Comparison of ENCODE assay signal across 23 cellular contexts in genomic region chr13:73721571-73721970, GRCh38.
DNase-seq lines count a peak whose midpoint lies in the region; ATAC-seq, FAIRE-seq and TF ChIP-seq lines count a peak whose summit lies in the region.
"Had no signal": no experiment of that assay in that cellular context is flagged by ENCODE, and none has a peak within 500 bp of the region (broad histone marks: within the 10 kb centered on the region; RNA-seq: fewer than 3 reads in every experiment).

No MANE protein-coding gene starts in this region.

- no peaks in the 10 kb centered on the region for H3K79me2 ChIP-seq in HCT116 (ENCODE audit: insufficient read depth, low read length)
- H3K79me2 ChIP-seq in keratinocyte (ENCODE audit: control insufficient read depth, insufficient read depth, low read length): no peaks in the 10 kb centered on the region

- H3K27ac ChIP-seq in CD8-positive, alpha-beta memory T cell (ENCODE audit: low read depth, low read length): no peak overlapping the region
- H3K27ac ChIP-seq in HCT116 (ENCODE audit: low read depth, low read length) (no peak overlapping the region), keratinocyte (ENCODE audit: control insufficient read depth, insufficient read depth, low read length) (no peak overlapping the region)
- H3K27ac ChIP-seq: esophagus muscularis mucosa, prostate gland, right lobe of liver, SJSA1, thoracic aorta, vagina had no signal

- no peak overlapping the region for H3K4me3 Mint-ChIP-seq in CD8-positive, alpha-beta memory T cell
- no peak overlapping the region for H3K4me3 Mint-ChIP-seq in T-cell
- H3K4me3 Mint-ChIP-seq: activated T-cell treated with anti-CD3 and anti-CD28 coated beads, Interleukin-2, amount 50 U/mL, for 4 hours; dendritic cell treated with granulocyte-macrophage colony-stimulating factor and Interleukin-4, amounts not matched to agents 40 ng/mL and 50 ng/mL, for 4 days; endodermal cell; IgD-negative memory B cell; stimulated activated naive CD8-positive, alpha-beta T cell treated with anti-CD3 and anti-CD28 coated beads, Interleukin-15, amount 100 ng/mL, for 72 hours had no signal

- H3K4me1 ChIP-seq in CD8-positive, alpha-beta memory T cell (ENCODE audit: insufficient read depth, low read length): peaks cover 19% of the 10 kb centered on the region
- H3K4me1 ChIP-seq in HCT116 (ENCODE audit: control insufficient read depth in 1 of 2, insufficient read depth in 2 of 2, low read length in 2 of 2) (peaks cover 0 to 10% of the 10 kb centered on the region in 2 experiments; a peak in 2 of 4 replicates), keratinocyte (ENCODE audit: control insufficient read depth, extremely low read depth, insufficient read depth, low read length) (peaks cover 19% of the 10 kb centered on the region)
- H3K4me1 ChIP-seq: esophagus muscularis mucosa, prostate gland, SJSA1, vagina had no signal

- H2AFZ ChIP-seq in HCT116 (ENCODE audit: low read depth, low read length, poor library complexity, severe bottlenecking) (no peak overlapping the region), keratinocyte (ENCODE audit: control insufficient read depth, low read length) (no peak overlapping the region)

- dilution Hi-C loops in keratinocyte (cut with MboI; ENCODE audit: extremely low pct_ligation_motif_present, low sequenced_read_pairs): no loop called here

- H3K27me3 ChIP-seq in CD8-positive, alpha-beta memory T cell (ENCODE audit: insufficient read depth, low read length, poor library complexity, severe bottlenecking): no peaks in the 10 kb centered on the region
- no peaks in the 10 kb centered on the region for H3K27me3 ChIP-seq in HCT116 (ENCODE audit: insufficient read depth, low read length)
- no peaks in the 10 kb centered on the region for H3K27me3 ChIP-seq in keratinocyte (ENCODE audit: control insufficient read depth, extremely low read depth, insufficient read depth, low read length)
- H3K27me3 ChIP-seq: esophagus muscularis mucosa, right lobe of liver, SJSA1, vagina had no signal

- RAD21 ChIA-PET in HCT116 (lab: Charles Lee; ENCODE audit: low non-redundant PET in 1 of 2, low total read pairs in 2 of 2, uncharacterized antibody in 2 of 2, unreplicated experiment in 2 of 2): no interaction called here

- no peaks in the 10 kb centered on the region for H3K36me3 ChIP-seq in CD8-positive, alpha-beta memory T cell (ENCODE audit: insufficient read depth, low read length)
- no peaks in the 10 kb centered on the region for H3K36me3 ChIP-seq in HCT116 (ENCODE audit: control insufficient read depth in 1 of 2, insufficient read depth in 2 of 2, low read length in 2 of 2)
- H3K36me3 ChIP-seq in keratinocyte (ENCODE audit: control insufficient read depth in 2 of 2, extremely low read depth in 1 of 2, insufficient read depth in 2 of 2, low read length in 2 of 2): no peaks in the 10 kb centered on the region
- H3K36me3 ChIP-seq: esophagus muscularis mucosa, prostate gland, right lobe of liver, SJSA1, thoracic aorta, vagina had no signal

- TF ChIP-seq RAD21 in HCT116 (IDR thresholded peaks at IDR 0.05; ENCODE audit: low read depth): no peak

- H3K9me3 ChIP-seq in CD8-positive, alpha-beta memory T cell (ENCODE audit: low read length): no peaks in the 10 kb centered on the region
- H3K9me3 ChIP-seq in HCT116 (ENCODE audit: control insufficient read depth in 1 of 2, insufficient read depth in 1 of 2, low read depth in 1 of 2, low read length in 2 of 2) (no peaks in the 10 kb centered on the region), keratinocyte (ENCODE audit: control insufficient read depth, low read depth, low read length) (no peaks in the 10 kb centered on the region)
- H3K9me3 ChIP-seq: esophagus muscularis mucosa, prostate gland, right lobe of liver, SJSA1, thoracic aorta, vagina had no signal

- H3K36me3 Mint-ChIP-seq in CD8-positive, alpha-beta memory T cell: peaks cover 0 to 25% (median under 1%) of the 10 kb centered on the region in 3 donors
- peaks cover 32% of the 10 kb centered on the region for H3K36me3 Mint-ChIP-seq in T-cell

- H3K9ac ChIP-seq in HCT116 (ENCODE audit: low read length) (no peak overlapping the region), keratinocyte (ENCODE audit: control insufficient read depth, extremely low read depth, insufficient read depth, low read length) (no peak overlapping the region)

- H3K4me3 ChIP-seq in CD8-positive, alpha-beta memory T cell (ENCODE audit: low read length): no peak overlapping the region
- H3K4me3 ChIP-seq in HCT116 (replicated peaks in 1 of 2; ENCODE audit: low read depth in 1 of 2, low read length in 2 of 2) (no peak overlapping the region), keratinocyte (ENCODE audit: control insufficient read depth in 2 of 3, extremely low read depth in 1 of 3, insufficient read depth in 2 of 3, low read depth in 1 of 3, low read length in 3 of 3) (no peak overlapping the region)
- H3K4me3 ChIP-seq: esophagus muscularis mucosa, prostate gland, right lobe of liver, SJSA1, thoracic aorta, vagina had no signal

- H4K20me1 ChIP-seq in HCT116 (ENCODE audit: insufficient read depth): no peaks in the 10 kb centered on the region
- no peaks in the 10 kb centered on the region for H4K20me1 ChIP-seq in keratinocyte (ENCODE audit: control insufficient read depth, extremely low read depth, insufficient read depth, low read length)

- POLR2A ChIA-PET in CD8-positive, alpha-beta memory T cell (lab: Charles Lee): no interaction called here
- POLR2A ChIA-PET in HCT116 (lab: Charles Lee): no interaction called here
- POLR2A ChIA-PET in T-cell (lab: Charles Lee): interaction anchor here in 1 of 2 donors (0.6 kb wide), 1 partner anchor 22 kb away, joined by 5 read pairs; no protein-coding TSS in a partner anchor

- intact Hi-C loops in HCT116 (cut with micrococcal nuclease): no loop called here

- ATAC-seq in HCT116 (no peak), T-cell (replicated peaks in 1 of 4) (no peak)

- TF ChIP-seq CTCF in HCT116 (IDR thresholded peaks at IDR 0.05 in 2 of 3, conservative IDR thresholded peaks at IDR 0.05 in 1 of 3; ENCODE audit: borderline replicate concordance in 1 of 3, insufficient read depth in 1 of 3, low read depth in 2 of 3, low read length in 2 of 3): no peak
- no peak for TF ChIP-seq CTCF in keratinocyte (optimal IDR thresholded peaks at IDR 0.05 in 1 of 3, IDR thresholded peaks at IDR 0.05 in 1 of 3, conservative IDR thresholded peaks at IDR 0.05 in 1 of 3; ENCODE audit: extremely low read depth in 1 of 3, insufficient read depth in 2 of 3, low read length in 3 of 3)

- peak overlapping the region; percentile 7 to 90 (median 59) for H3K27ac Mint-ChIP-seq in CD8-positive, alpha-beta memory T cell
- peak overlapping the region; percentile 60 to 75 for H3K27ac Mint-ChIP-seq in T-cell
- H3K27ac Mint-ChIP-seq: dendritic cell treated with granulocyte-macrophage colony-stimulating factor and Interleukin-4, amounts not matched to agents 40 ng/mL and 50 ng/mL, for 4 days; endodermal cell; stimulated activated naive CD8-positive, alpha-beta T cell treated with anti-CD3 and anti-CD28 coated beads, Interleukin-15, amount 100 ng/mL, for 72 hours had no signal

- peaks cover 41 to 84% (median 67%) of the 10 kb centered on the region in 3 donors for H3K4me1 Mint-ChIP-seq in CD8-positive, alpha-beta memory T cell
- peaks cover 34 to 70% (median 66%) of the 10 kb centered on the region in 3 donors for H3K4me1 Mint-ChIP-seq in T-cell

- no TSS peak for BruUV-seq in HCT116 (replicated peaks; lab: Mats Ljungman, UMichigan)

- FAIRE-seq in keratinocyte (lab: Jason Lieb, UNC): no peak
- FAIRE-seq: kidney had no signal

- H3K27me3 Mint-ChIP-seq in CD8-positive, alpha-beta memory T cell: no peaks in the 10 kb centered on the region
- H3K27me3 Mint-ChIP-seq in T-cell: no peaks in the 10 kb centered on the region
- H3K27me3 Mint-ChIP-seq: dendritic cell treated with granulocyte-macrophage colony-stimulating factor and Interleukin-4, amounts not matched to agents 40 ng/mL and 50 ng/mL, for 4 days; IgD-negative memory B cell; stimulated activated naive CD8-positive, alpha-beta T cell treated with anti-CD3 and anti-CD28 coated beads, Interleukin-15, amount 100 ng/mL, for 72 hours had no signal

- H3K4me2 ChIP-seq in HCT116 (ENCODE audit: low read length): peak overlapping the region; percentile 35
- peak overlapping the region; percentile 17 for H3K4me2 ChIP-seq in keratinocyte (ENCODE audit: control insufficient read depth, extremely low read depth, insufficient read depth, low read depth, low read length)

- H3K9me1 ChIP-seq in keratinocyte (ENCODE audit: control insufficient read depth, extremely low read depth, insufficient read depth, low read length): no peaks in the 10 kb centered on the region

- DNase-seq in CD8-positive, alpha-beta memory T cell: no peak
- DNase-seq in HCT116 (ENCODE audit: low read depth, low spot score) (no peak), T-cell (no peak), keratinocyte (ENCODE audit: low read depth, low spot score) (no peak), erythroblast (lab: John Stamatoyannopoulos, UW) (no peak), GDM1 (lab: John Stamatoyannopoulos, UW) (no peak), HuH-7.5 (ENCODE audit: low spot score) (no peak)
- DNase-seq: activated naive CD4-positive, alpha-beta T cell; activated T-cell treated with anti-CD3 and anti-CD28 coated beads, Interleukin-2, amount 50 U/mL, for 4 hours; endodermal cell; kidney; NCI-H1694; NCI-H510A treated with DMSO at 0.1 percent for 48 hours; right lobe of liver; RPMI8226; stimulated activated naive CD8-positive, alpha-beta T cell treated with anti-CD3 and anti-CD28 coated beads, Interleukin-15, amount 100 ng/mL, for 72 hours had no signal

- no peaks in the 10 kb centered on the region for H3K9me3 Mint-ChIP-seq in CD8-positive, alpha-beta memory T cell
- H3K9me3 Mint-ChIP-seq in T-cell: no peaks in the 10 kb centered on the region
- H3K9me3 Mint-ChIP-seq: activated T-cell treated with anti-CD3 and anti-CD28 coated beads, Interleukin-2, amount 50 U/mL, for 4 hours; dendritic cell treated with granulocyte-macrophage colony-stimulating factor and Interleukin-4, amounts not matched to agents 40 ng/mL and 50 ng/mL, for 4 days; endodermal cell; IgD-negative memory B cell; stimulated activated naive CD8-positive, alpha-beta T cell treated with anti-CD3 and anti-CD28 coated beads, Interleukin-15, amount 100 ng/mL, for 72 hours had no signal

- H3K9me2 ChIP-seq in HCT116 (ENCODE audit: insufficient read depth): no peaks in the 10 kb centered on the region

- TF ChIP-seq POLR2A in HCT116 (IDR thresholded peaks at IDR 0.05; ENCODE audit: borderline replicate concordance, extremely low read depth, insufficient read depth, insufficient read length) (no peak), erythroblast (IDR thresholded peaks at IDR 0.05; ENCODE audit: low read length) (no peak)

- CTCF ChIA-PET in CD8-positive, alpha-beta memory T cell (lab: Charles Lee): no interaction called here
- CTCF ChIA-PET in HCT116 (lab: Charles Lee): no interaction called here
- CTCF ChIA-PET in T-cell (lab: Charles Lee): interaction anchor here in 1 of 2 donors (0.6 kb wide), 1 partner anchor 553 kb away, joined by 3 read pairs; no protein-coding TSS in a partner anchor

TF ChIP-seq in HCT116, 20 proteins besides CTCF, POLR2A, EP300 and RAD21:
- TF ChIP-seq EGR1 (IDR thresholded peaks at IDR 0.05; ENCODE audit: low read depth): no peak
- TF ChIP-seq TCF7L2 (IDR thresholded peaks at IDR 0.05; ENCODE audit: borderline replicate concordance, extremely low read depth, insufficient read depth, insufficient read length): no peak
TF ChIP-seq in HCT116: peak in this region for 0.
